17 cellular contexts compared by ENCODE assay signal in the genomic region with DNA sequence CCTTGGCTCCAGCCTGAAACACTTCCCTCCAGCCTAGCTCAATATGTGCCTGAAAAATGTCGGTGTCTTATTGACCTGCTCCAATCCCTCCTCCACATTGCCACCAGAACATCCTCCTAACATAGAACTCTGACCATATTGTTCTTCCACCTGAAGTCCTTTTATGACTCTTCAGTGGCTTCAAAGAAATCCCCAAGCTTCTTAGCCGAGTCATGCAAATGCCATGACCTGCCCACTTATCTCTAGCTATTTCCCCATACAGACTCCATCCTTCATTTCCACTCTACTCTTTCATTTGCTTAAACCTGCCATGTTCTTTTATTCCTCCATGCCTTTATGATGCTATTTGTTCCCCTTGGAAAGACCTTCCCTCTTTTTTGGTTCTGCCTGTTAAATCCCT.
DNase-seq lines count a peak whose midpoint lies in the region; ATAC-seq and TF ChIP-seq lines count a peak whose summit lies in the region.
"Had no signal": no experiment of that assay in that cellular context is flagged by ENCODE, and none has a peak within 500 bp of the region (broad histone marks: within the 10 kb centered on the region; RNA-seq: fewer than 3 reads in every experiment).

No MANE protein-coding gene starts in this region.

- no peak overlapping the region for H2BK5ac ChIP-seq in H9 (ENCODE audit: insufficient read length, low read length)

- no peak overlapping the region for H3K9ac ChIP-seq in H9 (ENCODE audit: extremely low read depth, insufficient read length, low read length)
- H3K9ac ChIP-seq: BLaER1, GM23248 had no signal

- H3K4me3 Mint-ChIP-seq in nephron progenitor cell (no peak overlapping the region), H9 (no peak overlapping the region)
- no peak overlapping the region for H3K4me3 Mint-ChIP-seq in stimulated activated naive B cell treated with anti-CD40 and anti-IgM and Interleukin-4, amounts not matched to agents 10 μg/mL and 1 μg/mL and 100 μg/mL, for 72 hours
- H3K4me3 Mint-ChIP-seq: B cell; CD4-positive, CD25-positive, alpha-beta regulatory T cell; CD8-positive, alpha-beta T cell had no signal

- no peak overlapping the region for H4K5ac ChIP-seq in H9 (ENCODE audit: insufficient read length, low read depth, low read length)

- TF ChIP-seq CTCF in nephron progenitor cell (IDR thresholded peaks at IDR 0.05) (no peak), H9 (conservative IDR thresholded peaks at IDR 0.05) (no peak)

- peak; percentile 27 to 67 for ATAC-seq in stimulated activated naive B cell treated with anti-CD40 and anti-IgM and Interleukin-4, amounts not matched to agents 10 μg/mL and 1 μg/mL and 100 μg/mL, for 72 hours (replicated peaks)
- ATAC-seq in HG03521 (IDR thresholded peaks at IDR 0.05; ENCODE audit: unreplicated experiment), result no peak
- ATAC-seq: CD8-positive, alpha-beta T cell; HCT116 had no signal

- no peaks in the 10 kb centered on the region for H3K27me3 Mint-ChIP-seq in nephron progenitor cell (ENCODE audit: low read depth, poor library complexity)
- H3K27me3 Mint-ChIP-seq in stimulated activated naive B cell treated with anti-CD40 and anti-IgM and Interleukin-4, amounts not matched to agents 10 μg/mL and 1 μg/mL and 100 μg/mL, for 72 hours, result peaks cover 11% of the 10 kb centered on the region in 2 donors
- H3K27me3 Mint-ChIP-seq in H9 (ENCODE audit: low read depth), result no peaks in the 10 kb centered on the region
- H3K27me3 Mint-ChIP-seq: CD4-positive, CD25-positive, alpha-beta regulatory T cell had no signal

- H2BK20ac ChIP-seq in H9 (ENCODE audit: low read depth, low read length, poor library complexity, severe bottlenecking), result no peak overlapping the region

- peak overlapping the region; percentile 48 for H3K27ac Mint-ChIP-seq in nephron progenitor cell
- H3K27ac Mint-ChIP-seq in stimulated activated naive B cell treated with anti-CD40 and anti-IgM and Interleukin-4, amounts not matched to agents 10 μg/mL and 1 μg/mL and 100 μg/mL, for 72 hours, result no peak overlapping the region
- no peak overlapping the region; a peak in 1 of 7 replicates for H3K27ac Mint-ChIP-seq in H9
- H3K27ac Mint-ChIP-seq: B cell; CD4-positive, CD25-positive, alpha-beta regulatory T cell; CD8-positive, alpha-beta T cell had no signal

- H3K4me2 ChIP-seq in H9 (ENCODE audit: insufficient read depth, insufficient read length, low read length), result no peak overlapping the region
- H3K4me2 ChIP-seq: BLaER1 had no signal

- H3K4me1 Mint-ChIP-seq in nephron progenitor cell, result peaks cover 7% of the 10 kb centered on the region
- H3K4me1 Mint-ChIP-seq in stimulated activated naive B cell treated with anti-CD40 and anti-IgM and Interleukin-4, amounts not matched to agents 10 μg/mL and 1 μg/mL and 100 μg/mL, for 72 hours, result peaks cover 0 to 5% of the 10 kb centered on the region in 2 donors
- no peaks in the 10 kb centered on the region for H3K4me1 Mint-ChIP-seq in H9
- H3K4me1 Mint-ChIP-seq: B cell; CD4-positive, CD25-positive, alpha-beta regulatory T cell had no signal

- H3K9me3 Mint-ChIP-seq in nephron progenitor cell, result peaks cover 4% of the 10 kb centered on the region
- no peaks in the 10 kb centered on the region for H3K9me3 Mint-ChIP-seq in stimulated activated naive B cell treated with anti-CD40 and anti-IgM and Interleukin-4, amounts not matched to agents 10 μg/mL and 1 μg/mL and 100 μg/mL, for 72 hours
- H3K9me3 Mint-ChIP-seq in H9, result peaks cover 0 to 2% of the 10 kb centered on the region in 2 experiments; a peak in 2 of 5 replicates
- H3K9me3 Mint-ChIP-seq: CD8-positive, alpha-beta T cell had no signal

- H3T11ph ChIP-seq in H9 (ENCODE audit: low read length), result no peak overlapping the region

- H4K20me1 ChIP-seq in H9 (ENCODE audit: control insufficient read depth, insufficient read depth, insufficient read length), result no peaks in the 10 kb centered on the region
- H4K20me1 ChIP-seq: BLaER1 had no signal

- H3K56ac ChIP-seq in H9 (ENCODE audit: insufficient read length, low read depth, low read length), result no peak overlapping the region

- no CpG with 5 or more reads among the region's 2 CpGs for WGBS in H9 (ENCODE audit: extremely low coverage, insufficient read length, low lambda C conversion rate)

- H2BK120ac ChIP-seq in H9 (ENCODE audit: low read depth, low read length, poor library complexity, severe bottlenecking), result no peak overlapping the region

- no peak overlapping the region for H2AK5ac ChIP-seq in H9 (ENCODE audit: insufficient read length, low read length)

- no peak overlapping the region for H3K27ac ChIP-seq in H9 (ENCODE audit: insufficient read length, low read depth, low read length)
- H3K27ac ChIP-seq: 22Rv1, BLaER1, C4-2B, GM23248 had no signal

- no peak overlapping the region for H3K4ac ChIP-seq in H9 (ENCODE audit: low read depth, low read length)

- no peaks in the 10 kb centered on the region for H3K23me2 ChIP-seq in H9 (ENCODE audit: insufficient read length, low read depth, low read length, poor library complexity, severe bottlenecking)

- no peaks in the 10 kb centered on the region for H3K27me3 ChIP-seq in H9 (ENCODE audit: insufficient read depth, low read length)
- H3K27me3 ChIP-seq: BLaER1 had no signal

- no peak overlapping the region for H4K91ac ChIP-seq in H9 (ENCODE audit: insufficient read length, low read depth, low read length)

- no peak overlapping the region for H3K23ac ChIP-seq in H9 (ENCODE audit: insufficient read length, low read depth, low read length)

- H3K4me1 ChIP-seq in H9 (ENCODE audit: insufficient read depth, low read length), result no peaks in the 10 kb centered on the region
- H3K4me1 ChIP-seq: BLaER1, Caco-2 had no signal

- H3K79me2 ChIP-seq in H9 (ENCODE audit: insufficient read depth, low read length), result no peaks in the 10 kb centered on the region

- no peaks in the 10 kb centered on the region for H3K79me1 ChIP-seq in H9 (ENCODE audit: insufficient read depth, low read depth, low read length, poor library complexity, severe bottlenecking)

- DNase-seq in DMS79 treated with DMSO at 0.1 percent for 48 hours (lab: John Stamatoyannopoulos, UW), result peak; percentile 28
- no peak for DNase-seq in DMS79 (lab: John Stamatoyannopoulos, UW)
- DNase-seq in nephron progenitor cell, result no peak
- no peak for DNase-seq in stimulated activated naive B cell treated with anti-CD40 and anti-IgM and Interleukin-4, amounts not matched to agents 10 μg/mL and 1 μg/mL and 100 μg/mL, for 72 hours
- DNase-seq in H9, result no peak
- DNase-seq: Caco-2; CD4-positive, CD25-positive, alpha-beta regulatory T cell; CD8-positive, alpha-beta T cell; DMS153; GM23248; H7 had no signal

- no peaks in the 10 kb centered on the region for H3K36me3 Mint-ChIP-seq in nephron progenitor cell (ENCODE audit: low read depth)
- no peaks in the 10 kb centered on the region for H3K36me3 Mint-ChIP-seq in stimulated activated naive B cell treated with anti-CD40 and anti-IgM and Interleukin-4, amounts not matched to agents 10 μg/mL and 1 μg/mL and 100 μg/mL, for 72 hours
- no peaks in the 10 kb centered on the region; a peak in 1 of 7 replicates for H3K36me3 Mint-ChIP-seq in H9 (ENCODE audit: insufficient read depth in 1 of 3, low read depth in 3 of 3)
- H3K36me3 Mint-ChIP-seq: CD4-positive, CD25-positive, alpha-beta regulatory T cell; CD8-positive, alpha-beta T cell had no signal

- no peak overlapping the region for H3K14ac ChIP-seq in H9 (ENCODE audit: insufficient read depth, low read length)

- no peak overlapping the region for H2BK12ac ChIP-seq in H9 (ENCODE audit: insufficient read length, low read depth, low read length)

- no peak overlapping the region for H4K8ac ChIP-seq in H9 (replicated peaks; ENCODE audit: insufficient read length, low read depth, low read length)

- H2BK15ac ChIP-seq in H9 (ENCODE audit: low read depth, low read length), result no peak overlapping the region

- H3K18ac ChIP-seq in H9 (ENCODE audit: insufficient read length, low read depth, low read length), result no peak overlapping the region

- H3K9me3 ChIP-seq in H9 (ENCODE audit: control insufficient read depth, low read depth, low read length), result no peaks in the 10 kb centered on the region
- H3K9me3 ChIP-seq: BLaER1, Caco-2 had no signal

- no peak overlapping the region for H2AFZ ChIP-seq in H9 (ENCODE audit: low read length)
- H2AFZ ChIP-seq: GM23248 had no signal
